In genomic region chr2:1542971-1543370, GRCh38 we compare ENCODE assay signal across 23 cellular contexts.
DNase-seq lines count a peak whose midpoint lies in the region; ATAC-seq, FAIRE-seq and TF ChIP-seq lines count a peak whose summit lies in the region.
"Had no signal": no experiment of that assay in that cellular context is flagged by ENCODE, and none has a peak within 500 bp of the region (broad histone marks: within the 10 kb centered on the region; RNA-seq: fewer than 3 reads in every experiment).

No MANE protein-coding gene starts in this region.

- no peaks in the 10 kb centered on the region for H3K79me1 ChIP-seq in IMR-90 (ENCODE audit: low read depth in 1 of 2, low read length in 2 of 2)

- H3K4me1 ChIP-seq in IMR-90 (ENCODE audit: control insufficient read depth, insufficient read depth, low read length) (peaks cover 7% of the 10 kb centered on the region; the same call in 1 of the 2 replicates), neural progenitor cell (no peaks in the 10 kb centered on the region), adrenal gland (replicated peaks in 1 of 2) (no peaks in the 10 kb centered on the region)
- H3K4me1 ChIP-seq: Caco-2 had no signal

- no peak for ATAC-seq in IMR-90 (ENCODE audit: low read depth)
- ATAC-seq: GM23338, HCT116 had no signal

- no peak overlapping the region for H4K5ac ChIP-seq in IMR-90 (ENCODE audit: low read depth, low read length)

- H3K56ac ChIP-seq in IMR-90 (ENCODE audit: extremely low read depth, insufficient read depth, low read length): no peak overlapping the region

- TF ChIP-seq CTCF in IMR-90 (conservative IDR thresholded peaks at IDR 0.05; ENCODE audit: low read depth, low read length) (no peak), glutamatergic neuron (IDR thresholded peaks at IDR 0.05; ENCODE audit: partially characterized antibody, unreplicated experiment) (no peak), neural progenitor cell (IDR thresholded peaks at IDR 0.05) (no peak), adrenal gland (IDR thresholded peaks at IDR 0.05) (no peak)

- TF ChIP-seq POLR2A in IMR-90 (IDR thresholded peaks at IDR 0.05; ENCODE audit: low read depth, low read length) (no peak), adrenal gland (IDR thresholded peaks at IDR 0.05) (no peak), H54 (IDR thresholded peaks at IDR 0.05; ENCODE audit: low read depth, low read length) (no peak)

- H3K27me3 Mint-ChIP-seq in glutamatergic neuron (ENCODE audit: unreplicated experiment) (peaks cover 8% of the 10 kb centered on the region), neural progenitor cell (ENCODE audit: insufficient read depth, low read depth) (peaks cover 7% of the 10 kb centered on the region)

- no peak overlapping the region for H4K8ac ChIP-seq in IMR-90 (ENCODE audit: low read depth in 2 of 2, low read length in 2 of 2)

- BruUV-seq in IMR-90 (replicated peaks; lab: Mats Ljungman, UMichigan): no TSS peak

- DNase-seq in IMR-90 (no peak), glutamatergic neuron (peak; percentile 35), neural progenitor cell (ENCODE audit: low spot score) (no peak), posterior vena cava (ENCODE audit: low spot score) (peak; percentile 53), adrenal gland (no peak), SK-N-DZ (ENCODE audit: low spot score) (no peak), H54 (ENCODE audit: insufficient read length, low spot score) (no peak), occipital lobe (lab: John Stamatoyannopoulos, UW) (no peak)
- DNase-seq: CD4-positive, alpha-beta T cell; DMS79; GDM1; H7; HFFc6 had no signal

- H3K27ac Mint-ChIP-seq in glutamatergic neuron (ENCODE audit: unreplicated experiment): peak overlapping the region; percentile 71
- peak overlapping the region; percentile 48 for H3K27ac Mint-ChIP-seq in neural progenitor cell
- H3K27ac Mint-ChIP-seq: B cell; CD4-positive, alpha-beta T cell; GM23338; HFFc6; IgD-negative memory B cell had no signal

- no peak overlapping the region for H2BK5ac ChIP-seq in IMR-90 (ENCODE audit: low read depth, low read length, poor library complexity, severe bottlenecking)

- H3K9me3 Mint-ChIP-seq in glutamatergic neuron (ENCODE audit: unreplicated experiment) (peaks cover 9% of the 10 kb centered on the region), neural progenitor cell (no peaks in the 10 kb centered on the region)
- H3K9me3 Mint-ChIP-seq: CD4-positive, alpha-beta T cell; HFFc6 had no signal

- no peak overlapping the region for H2AK9ac ChIP-seq in IMR-90 (replicated peaks; ENCODE audit: low read depth, low read length, poor library complexity)

- in situ Hi-C loops in IMR-90 (cut with MboI; ENCODE audit: low sequenced_read_pairs): loop anchor here (10.0 kb wide), 4 partner anchors 578 to 1298 kb away; no protein-coding TSS in a partner anchor

- dilution Hi-C loops in IMR-90 (cut with HindIII; ENCODE audit: low sequenced_read_pairs, unreplicated experiment): no loop called here

- H3K27ac ChIP-seq in IMR-90 (ENCODE audit: insufficient read depth, low read length) (no peak overlapping the region), neural progenitor cell (no peak overlapping the region), adrenal gland (no peak overlapping the region)
- H3K27ac ChIP-seq: C4-2B had no signal

- no peaks in the 10 kb centered on the region for H3K79me2 ChIP-seq in neural progenitor cell (ENCODE audit: low read depth)

- no peak overlapping the region for H2BK20ac ChIP-seq in IMR-90 (ENCODE audit: low read depth, low read length)

- CTCF ChIA-PET in IMR-90 (lab: Yijun Ruan, JAX): no interaction called here

- H4K20me1 ChIP-seq in IMR-90 (ENCODE audit: insufficient read depth, low read length) (no peaks in the 10 kb centered on the region), neural progenitor cell (ENCODE audit: low read depth) (no peaks in the 10 kb centered on the region)

- no peak overlapping the region for H3K23ac ChIP-seq in IMR-90 (ENCODE audit: low read depth, low read length)

- peaks cover 51% of the 10 kb centered on the region for H3K4me1 Mint-ChIP-seq in glutamatergic neuron (ENCODE audit: low read depth, unreplicated experiment)
- H3K4me1 Mint-ChIP-seq in neural progenitor cell: peaks cover 23% of the 10 kb centered on the region

- H3K36me3 Mint-ChIP-seq in glutamatergic neuron (ENCODE audit: unreplicated experiment) (no peaks in the 10 kb centered on the region), neural progenitor cell (no peaks in the 10 kb centered on the region)
- H3K36me3 Mint-ChIP-seq: IgD-negative memory B cell had no signal

- no peak overlapping the region for H3K18ac ChIP-seq in IMR-90 (ENCODE audit: low read depth, low read length)

- H2AK5ac ChIP-seq in IMR-90 (ENCODE audit: low read depth, low read length): no peak overlapping the region

- POLR2A ChIA-PET in IMR-90 (lab: Charles Lee; ENCODE audit: unreplicated experiment): no interaction called here

- FAIRE-seq in H54 (lab: Jason Lieb, UNC): no peak
- FAIRE-seq: D721Med, GM12892, GM18507, HTR-8/SVneo had no signal

- TF ChIP-seq RAD21 in IMR-90 (IDR thresholded peaks at IDR 0.05; ENCODE audit: low read length): no peak

- H4K91ac ChIP-seq in IMR-90 (ENCODE audit: insufficient read depth, low read depth, low read length): no peak overlapping the region

- no peaks in the 10 kb centered on the region for H3K9me3 ChIP-seq in IMR-90 (ENCODE audit: control insufficient read depth, insufficient read depth, low read length)
- no peaks in the 10 kb centered on the region for H3K9me3 ChIP-seq in neural progenitor cell (ENCODE audit: low read depth)
- H3K9me3 ChIP-seq in adrenal gland (replicated peaks in 1 of 3): no peaks in the 10 kb centered on the region
- H3K9me3 ChIP-seq: Caco-2 had no signal

- 60% methylated on average over 8 of the region's 11 CpGs; no CpG with 5 or more reads in 1 of the 2 experiments for WGBS in IMR-90 (ENCODE audit: extremely low coverage in 2 of 2, insufficient read length in 1 of 2), 2 experiments
- 73 to 90% (median 85%) methylated on average over 8 to 11 of the region's 11 CpGs for WGBS in adrenal gland, 4 donors

- H3K4me3 Mint-ChIP-seq in glutamatergic neuron (ENCODE audit: unreplicated experiment) (peak overlapping the region; percentile 58), neural progenitor cell (no peak overlapping the region)
- H3K4me3 Mint-ChIP-seq: B cell; CD4-positive, alpha-beta T cell; GM23338; HFFc6; IgD-negative memory B cell had no signal

- intact Hi-C loops in IMR-90 (cut with micrococcal nuclease): loop anchor here (10.0 kb wide), 2 partner anchors 398 to 488 kb away; no protein-coding TSS in a partner anchor
- intact Hi-C loops in posterior vena cava (cut with DNase I): loop anchor here in 1 of 2 donors (5.0 kb wide), 1 partner anchor 1374 kb away; no protein-coding TSS in a partner anchor
- intact Hi-C loops in adrenal gland (cut with DNase I): loop anchor here (10.0 kb wide), 2 partner anchors 688 to 828 kb away; no protein-coding TSS in a partner anchor

- H2AFZ ChIP-seq in IMR-90 (replicated peaks; ENCODE audit: low read length, poor library complexity): peak overlapping the region; percentile 18
- no peak overlapping the region for H2AFZ ChIP-seq in neural progenitor cell (replicated peaks)
- H2AFZ ChIP-seq: GM23338 had no signal

- no peak overlapping the region for H2BK15ac ChIP-seq in IMR-90 (ENCODE audit: low read depth, low read length)

- H2BK120ac ChIP-seq in IMR-90 (ENCODE audit: low read depth, low read length): no peak overlapping the region

- no peak overlapping the region for H3K4me3 ChIP-seq in IMR-90 (ENCODE audit: insufficient read depth, low read depth, low read length)
- H3K4me3 ChIP-seq in neural progenitor cell: no peak overlapping the region
- no peak overlapping the region for H3K4me3 ChIP-seq in adrenal gland
- H3K4me3 ChIP-seq: GM23338 had no signal

- no peak overlapping the region for H3K4ac ChIP-seq in IMR-90 (ENCODE audit: low read depth, low read length)

- H3K36me3 ChIP-seq in IMR-90 (ENCODE audit: control insufficient read depth, insufficient read depth, low read length): no peaks in the 10 kb centered on the region
- H3K36me3 ChIP-seq in neural progenitor cell: no peaks in the 10 kb centered on the region
- H3K36me3 ChIP-seq in adrenal gland (replicated peaks in 1 of 2): no peaks in the 10 kb centered on the region

- H3K9ac ChIP-seq in IMR-90 (ENCODE audit: low read depth, low read length): no peak overlapping the region
- H3K9ac ChIP-seq in neural progenitor cell: no peak overlapping the region

- H3K27me3 ChIP-seq in IMR-90 (ENCODE audit: control insufficient read depth, insufficient read depth, low read length) (peaks cover 2% of the 10 kb centered on the region; the same call in 1 of the 2 replicates), neural progenitor cell (no peaks in the 10 kb centered on the region), adrenal gland (no peaks in the 10 kb centered on the region)

- H3K14ac ChIP-seq in IMR-90 (replicated peaks; ENCODE audit: low read depth, low read length): no peak overlapping the region

- H3K9me1 ChIP-seq in IMR-90 (ENCODE audit: insufficient read depth, low read length): peaks cover 6% of the 10 kb centered on the region

- no peaks in the 10 kb centered on the region for H3F3A ChIP-seq in neural progenitor cell (ENCODE audit: low read depth)

- H3K4me2 ChIP-seq in IMR-90 (ENCODE audit: low read depth, low read length) (no peak overlapping the region), neural progenitor cell (no peak overlapping the region)
- H3K4me2 ChIP-seq: GM23338 had no signal

TF ChIP-seq in IMR-90, 13 proteins besides CTCF, POLR2A, EP300 and RAD21 (continues in another document):
- no peak for TF ChIP-seq USF2 (IDR thresholded peaks at IDR 0.05; ENCODE audit: low read depth, low read length)
- no peak for TF ChIP-seq MXI1 (IDR thresholded peaks at IDR 0.05; ENCODE audit: borderline replicate concordance, low read depth, low read length)
- TF ChIP-seq RCOR1 (IDR thresholded peaks at IDR 0.05; ENCODE audit: insufficient replicate concordance, low read length): no peak
- no peak for TF ChIP-seq FOS (IDR thresholded peaks at IDR 0.05; ENCODE audit: low read depth, low read length)
- no peak for TF ChIP-seq CHD1 (IDR thresholded peaks at IDR 0.05; ENCODE audit: low read depth, low read length)
- TF ChIP-seq MAZ (IDR thresholded peaks at IDR 0.05; ENCODE audit: borderline replicate concordance, low read depth, low read length): no peak
- TF ChIP-seq NFE2L2 (IDR thresholded peaks at IDR 0.05; ENCODE audit: low read depth, low read length): no peak
- no peak for TF ChIP-seq CEBPB (IDR thresholded peaks at IDR 0.05; ENCODE audit: low read depth, low read length)
- TF ChIP-seq MAFK (IDR thresholded peaks at IDR 0.05; ENCODE audit: low read depth, low read length): no peak
- no peak for TF ChIP-seq SMC3 (IDR thresholded peaks at IDR 0.05; ENCODE audit: low read depth, low read length)
- no peak for TF ChIP-seq BHLHE40 (IDR thresholded peaks at IDR 0.05; ENCODE audit: low read depth, low read length)

Comparison
In these comparisons a context has a peak if more than half of its experiments do, and no peak if none do; other contexts are left out.
1. DNase-seq: peak in glutamatergic neuron (single experiment) and posterior vena cava (single experiment); none in IMR-90 (single experiment), neural progenitor cell (single experiment), adrenal gland (0 of 7), SK-N-DZ (single experiment), H54 (single experiment) and occipital lobe (single experiment).